ENCODE assay signal across 14 cellular contexts in genomic region chr9:119639287-119639955, GRCh38.
A peak's percentile ranks its signal among the peaks of the same experiment; 100 is the strongest.
DNase-seq lines count a peak whose midpoint lies in the region; ATAC-seq and TF ChIP-seq lines count a peak whose summit lies in the region.
"Had no signal": no experiment of that assay in that cellular context is flagged by ENCODE, and none has a peak within 500 bp of the region (broad histone marks: within the 10 kb centered on the region; RNA-seq: fewer than 3 reads in every experiment).

No MANE protein-coding gene starts in this region.

- H3K4me3 ChIP-seq in astrocyte of the spinal cord (ENCODE audit: low read depth, low read length): no peak overlapping the region
- no peak overlapping the region for H3K4me3 ChIP-seq in liver (ENCODE audit: low read depth in 1 of 3, low read length in 3 of 3)
- no peak overlapping the region for H3K4me3 ChIP-seq in smooth muscle cell
- H3K4me3 ChIP-seq: esophagus squamous epithelium, stomach had no signal

- WGBS in liver: 51% methylated on average over 12 of the region's 12 CpGs
- WGBS in smooth muscle cell (ENCODE audit: low lambda C conversion rate): 69% methylated on average over 12 of the region's 12 CpGs

- no peaks in the 10 kb centered on the region for H3K27me3 ChIP-seq in liver (ENCODE audit: control insufficient read depth in 4 of 4, insufficient read depth in 4 of 4, low read length in 3 of 4)
- no peaks in the 10 kb centered on the region for H3K27me3 ChIP-seq in smooth muscle cell (ENCODE audit: low read depth)
- H3K27me3 ChIP-seq: esophagus squamous epithelium, stomach had no signal

- ATAC-seq in HG03354 (IDR thresholded peaks at IDR 0.05; ENCODE audit: poor library complexity, severe bottlenecking, unreplicated experiment) (no peak), HG03039 (IDR thresholded peaks at IDR 0.05; ENCODE audit: unreplicated experiment) (no peak)

- TF ChIP-seq CTCF in astrocyte of the spinal cord (IDR thresholded peaks at IDR 0.05; ENCODE audit: low read depth, low read length) (no peak), liver (IDR thresholded peaks at IDR 0.05; ENCODE audit: low read depth, low read length, missing input control) (no peak), smooth muscle cell (IDR thresholded peaks at IDR 0.05; ENCODE audit: borderline replicate concordance, insufficient read depth, poor library complexity, severe bottlenecking) (no peak)

- H3K27ac ChIP-seq in liver (ENCODE audit: low read depth in 1 of 2, low read length in 2 of 2) (no peak overlapping the region), smooth muscle cell (ENCODE audit: low read depth) (no peak overlapping the region)
- H3K27ac ChIP-seq: esophagus squamous epithelium, stomach had no signal

- peak in 1 of 2 donors; percentile 15 for TF ChIP-seq RAD21 in liver (IDR thresholded peaks at IDR 0.05)

- H3K9me3 ChIP-seq in liver (ENCODE audit: control insufficient read depth in 4 of 4, low read length in 3 of 4) (no peaks in the 10 kb centered on the region), smooth muscle cell (replicated peaks; ENCODE audit: low read depth) (no peaks in the 10 kb centered on the region)
- H3K9me3 ChIP-seq: esophagus squamous epithelium, stomach had no signal

- H3F3A ChIP-seq in smooth muscle cell (ENCODE audit: low read depth): no peaks in the 10 kb centered on the region

- H3K9ac ChIP-seq in liver (ENCODE audit: low read depth in 1 of 2, low read length in 2 of 2) (no peak overlapping the region), smooth muscle cell (ENCODE audit: low read depth) (no peak overlapping the region)

- no peaks in the 10 kb centered on the region for H4K20me1 ChIP-seq in smooth muscle cell (ENCODE audit: low read depth)

- no peaks in the 10 kb centered on the region for H3K36me3 ChIP-seq in liver (ENCODE audit: control insufficient read depth in 4 of 4, insufficient read depth in 3 of 4, low read depth in 1 of 4, low read length in 3 of 4)
- H3K36me3 ChIP-seq in smooth muscle cell (ENCODE audit: low read depth): no peaks in the 10 kb centered on the region
- H3K36me3 ChIP-seq: esophagus squamous epithelium, stomach had no signal

- no peak overlapping the region for H3K4me2 ChIP-seq in smooth muscle cell

- in situ Hi-C loops in astrocyte of the spinal cord (cut with HindIII; ENCODE audit: low sequenced_read_pairs): no loop called here

- H2AFZ ChIP-seq in smooth muscle cell (ENCODE audit: low read depth): no peak overlapping the region

- H3K4me1 ChIP-seq in liver (ENCODE audit: control insufficient read depth in 4 of 4, insufficient read depth in 4 of 4, low read length in 3 of 4) (no peaks in the 10 kb centered on the region), smooth muscle cell (ENCODE audit: low read depth) (no peaks in the 10 kb centered on the region)
- H3K4me1 ChIP-seq: esophagus squamous epithelium, stomach had no signal

- no peaks in the 10 kb centered on the region for H3K79me2 ChIP-seq in smooth muscle cell (ENCODE audit: low read depth)

- peak; percentile 91 for DNase-seq in DMS 273 (lab: John Stamatoyannopoulos, UW; ENCODE audit: unreplicated experiment)
- DNase-seq in NCI-H446 (lab: John Stamatoyannopoulos, UW): peak; percentile 13 to 65
- DNase-seq in astrocyte of the spinal cord (ENCODE audit: low read depth, low spot score): peak; percentile 0
- no peak for DNase-seq in smooth muscle cell (lab: John Stamatoyannopoulos, UW; ENCODE audit: unreplicated experiment)
- no peak for DNase-seq in UCSD-AML1 (lab: John Stamatoyannopoulos, UW; ENCODE audit: unreplicated experiment)
- DNase-seq: activated CD4-positive, alpha-beta memory T cell treated with anti-CD3 and anti-CD28 coated beads for 36 hours; central memory CD4-positive, alpha-beta T cell; esophagus squamous epithelium; stimulated activated CD4-positive, alpha-beta T cell treated with anti-CD3 and anti-CD28 coated beads, Interleukin-4, amount 100 ng/mL, for 4 hours; stomach; T-helper 1 cell had no signal

TF ChIP-seq in liver, 16 proteins besides CTCF, POLR2A, EP300 and RAD21:
- TF ChIP-seq FOXA1 (IDR thresholded peaks at IDR 0.05) (no peak), REST (IDR thresholded peaks at IDR 0.05) (peak; percentile 98), ZBTB33 (IDR thresholded peaks at IDR 0.05) (no peak)

Comparison
In these comparisons a context has a peak if more than half of its experiments do, and no peak if none do; other contexts are left out.
1. DNase-seq: peak in DMS 273 (single experiment), NCI-H446 (2 of 2) and astrocyte of the spinal cord (single experiment); none in smooth muscle cell (single experiment) and UCSD-AML1 (single experiment).